In genomic region chr2:55268907-55269611, GRCh38 we compare ENCODE assay signal across 8 cellular contexts. TPM values are rescaled to one million over a fixed set of nuclear protein-coding genes. Genes with fewer than 3 reads are reported as not detected.
DNase-seq lines count a peak whose midpoint lies in the region; ATAC-seq lines count a peak whose summit lies in the region.

Gene MTIF2, minus strand, starts transcription at chr2:55269231. Its CDS starts 5,373 bp downstream, at chr2:55263858.

- DNase-seq in COLO668 (lab: John Stamatoyannopoulos, UW; ENCODE audit: unreplicated experiment) (peak; percentile 97), HS-27A (ENCODE audit: low read depth) (peak; percentile 83), NK-92 (lab: John Stamatoyannopoulos, UW; ENCODE audit: unreplicated experiment) (peak; percentile 35), lung microvascular endothelial cell (ENCODE audit: low read depth in 2 of 2) (peak; percentile 92 to 95)
- peak; percentile 71 to 82 for DNase-seq in activated CD8-positive, alpha-beta memory T cell treated with anti-CD3 and anti-CD28 coated beads for 1 hour (ENCODE audit: extremely low read depth in 1 of 2, low read depth in 1 of 2)
- DNase-seq in effector CD8-positive, alpha-beta T cell (lab: John Stamatoyannopoulos, UW), result peak; percentile 79
- DNase-seq in stimulated activated CD4-positive, alpha-beta T cell treated with anti-CD3 and anti-CD28 coated beads, TNF-alpha, amount 100 ng/mL, for 48 hours (ENCODE audit: low read depth in 3 of 3), result peak; percentile 84 to 87 (median 85)

- ATAC-seq in GM19467 (IDR thresholded peaks at IDR 0.05; ENCODE audit: unreplicated experiment), result peak; percentile 97

RNA-seq across cellular contexts. Expression of gene MTIF2, which starts in this region (rescaled TPM):
- total RNA-seq in lung microvascular endothelial cell, result 21.2 and 24.0 TPM in 2 replicates

Comparison
In these comparisons a context has a peak if more than half of its experiments do, and no peak if none do; other contexts are left out.
1. Peak in every context shown above with its lines: DNase-seq and ATAC-seq.
2. DNase-seq: peak in every context shown above with its lines; median percentile 97 in COLO668; 94 in lung microvascular endothelial cell; 85 in stimulated activated CD4-positive, alpha-beta T cell treated with anti-CD3 and anti-CD28 coated beads, TNF-alpha, amount 100 ng/mL, for 48 hours; 83 in HS-27A; 79 in effector CD8-positive, alpha-beta T cell; 76 in activated CD8-positive, alpha-beta memory T cell treated with anti-CD3 and anti-CD28 coated beads for 1 hour; 35 in NK-92.